In the genomic region with DNA sequence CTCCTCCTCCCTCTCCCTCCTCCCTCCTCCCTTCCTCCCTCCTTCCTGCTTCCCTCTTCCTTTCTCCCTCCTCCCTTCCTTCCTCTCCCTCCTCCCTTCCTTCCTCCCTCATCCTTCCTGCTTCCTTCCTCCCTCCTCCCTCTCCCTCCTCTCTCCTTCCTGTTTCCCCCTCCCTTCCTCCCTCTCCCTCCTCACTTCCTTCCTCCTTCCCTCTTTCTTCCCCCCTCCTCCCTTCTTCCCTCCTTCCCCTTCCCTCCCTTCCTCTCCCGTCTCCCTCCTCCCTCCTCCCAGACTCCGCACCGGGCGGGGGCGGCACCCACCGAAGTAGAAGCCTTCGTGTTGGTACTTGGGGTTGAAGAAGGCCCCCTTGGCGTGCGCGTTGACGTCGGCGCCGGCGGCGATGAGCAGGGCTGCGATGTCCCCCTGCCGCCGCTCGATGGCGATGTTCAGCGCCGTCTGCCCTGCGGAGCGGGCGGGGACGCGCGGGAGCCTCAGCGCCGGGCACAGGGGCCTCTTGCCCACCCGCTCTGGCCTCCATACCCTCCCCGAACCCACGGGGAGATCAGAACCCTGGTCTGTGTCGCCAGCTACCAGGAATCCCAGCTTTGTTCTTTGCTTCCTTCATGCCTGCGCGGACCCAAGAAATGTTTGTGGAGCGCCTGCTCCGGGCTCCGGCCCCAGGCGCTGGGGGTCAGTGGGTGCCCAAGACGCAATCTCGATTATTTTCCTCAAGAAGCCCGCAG, we compare ENCODE assay signal across 7 cellular contexts. TPM values are rescaled to one million over a fixed set of nuclear protein-coding genes. Genes with fewer than 3 reads are reported as not detected.
DNase-seq lines count a peak whose midpoint lies in the region; TF ChIP-seq lines count a peak whose summit lies in the region.

No MANE protein-coding gene starts in this region.

- H3K4me1 ChIP-seq in OCI-LY7 (ENCODE audit: insufficient read depth, low read length, poor library complexity, severe bottlenecking) (no peaks in the 10 kb centered on the region), suprapubic skin (peaks cover 12% of the 10 kb centered on the region)

- POLR2A ChIA-PET in OCI-LY7 (lab: Charles Lee): interaction anchor here (0.6 kb wide), 1 partner anchor 35 kb away, joined by 4 read pairs; no protein-coding TSS in a partner anchor

- H3K4me1 Mint-ChIP-seq in activated naive CD4-positive, alpha-beta T cell treated with anti-CD3 and anti-CD28 coated beads for 36 hours (ENCODE audit: low read depth): peaks cover 3% of the 10 kb centered on the region

- H3K4me3 ChIP-seq in OCI-LY7 (ENCODE audit: low read depth, low read length, poor library complexity, severe bottlenecking): no peak overlapping the region
- peak overlapping the region; percentile 41 for H3K4me3 ChIP-seq in suprapubic skin

- H3K27ac Mint-ChIP-seq in activated naive CD4-positive, alpha-beta T cell treated with anti-CD3 and anti-CD28 coated beads for 36 hours: no peak overlapping the region

- no peaks in the 10 kb centered on the region for H3K9me2 ChIP-seq in OCI-LY7 (ENCODE audit: insufficient read depth, low read length)

- H3K27ac ChIP-seq in OCI-LY7 (ENCODE audit: low read depth, low read length, poor library complexity, severe bottlenecking) (no peak overlapping the region), suprapubic skin (peak overlapping the region; percentile 21)

- no peaks in the 10 kb centered on the region for H3K36me3 Mint-ChIP-seq in activated naive CD4-positive, alpha-beta T cell treated with anti-CD3 and anti-CD28 coated beads for 36 hours (ENCODE audit: low read depth)

- intact Hi-C loops in OCI-LY7 (cut with micrococcal nuclease; ENCODE audit: unreplicated experiment): loop anchor here (5.0 kb wide), 1 partner anchor 488 kb away; no protein-coding TSS in a partner anchor
- intact Hi-C loops in activated naive CD4-positive, alpha-beta T cell treated with anti-CD3 and anti-CD28 coated beads for 36 hours (cut with micrococcal nuclease): loop anchor here (1.0 to 2.0 kb wide), 2 partner anchors 113 to 133 kb away; a partner anchor contains a TSS

- 6% methylated on average over 39 of the region's 44 CpGs for WGBS in suprapubic skin

- no peaks in the 10 kb centered on the region for H3K79me2 ChIP-seq in OCI-LY7 (ENCODE audit: insufficient read depth, low read depth, low read length)

- H3K36me3 ChIP-seq in OCI-LY7 (ENCODE audit: insufficient read depth, low read length): no peaks in the 10 kb centered on the region
- H3K36me3 ChIP-seq in suprapubic skin: no peaks in the 10 kb centered on the region

- H3K9me3 Mint-ChIP-seq in activated naive CD4-positive, alpha-beta T cell treated with anti-CD3 and anti-CD28 coated beads for 36 hours: no peaks in the 10 kb centered on the region

- DNase-seq in GM19240 (ENCODE audit: insufficient read length, low spot score) (peak; percentile 80), OCI-LY7 (ENCODE audit: low spot score) (peak; percentile 25), globus pallidus (ENCODE audit: low spot score) (peak; percentile 82), non-pigmented ciliary epithelial cell (ENCODE audit: low read depth) (peak; percentile 15), suprapubic skin (ENCODE audit: low spot score in 2 of 2) (peak in 1 of 2 donors; percentile 84), NCI-H345 (lab: John Stamatoyannopoulos, UW) (no peak)
- peak; percentile 71 for DNase-seq in activated naive CD4-positive, alpha-beta T cell treated with anti-CD3 and anti-CD28 coated beads for 36 hours

- H3K4me3 Mint-ChIP-seq in activated naive CD4-positive, alpha-beta T cell treated with anti-CD3 and anti-CD28 coated beads for 36 hours: peak overlapping the region; percentile 54

- no peak for TF ChIP-seq POLR2A in suprapubic skin (IDR thresholded peaks at IDR 0.05)

- H3K9me3 ChIP-seq in OCI-LY7 (ENCODE audit: low read length) (no peaks in the 10 kb centered on the region), suprapubic skin (no peaks in the 10 kb centered on the region)

- H3K27me3 Mint-ChIP-seq in activated naive CD4-positive, alpha-beta T cell treated with anti-CD3 and anti-CD28 coated beads for 36 hours (ENCODE audit: low read depth): peaks cover 4% of the 10 kb centered on the region

- TF ChIP-seq EP300 in suprapubic skin (IDR thresholded peaks at IDR 0.05): no peak

- peak overlapping the region; percentile 0; the same call in 1 of the 2 replicates for H3K4me2 ChIP-seq in OCI-LY7 (ENCODE audit: low read length)

- H3K27me3 ChIP-seq in suprapubic skin: no peaks in the 10 kb centered on the region

- H4K20me1 ChIP-seq in OCI-LY7 (ENCODE audit: insufficient read depth, low read length): no peaks in the 10 kb centered on the region

- CTCF ChIA-PET in OCI-LY7 (lab: Charles Lee; ENCODE audit: unreplicated experiment): no interaction called here
- CTCF ChIA-PET in activated naive CD4-positive, alpha-beta T cell treated with anti-CD3 and anti-CD28 coated beads for 36 hours (lab: Charles Lee): interaction anchor here (0.6 kb wide), 1 partner anchor 399 kb away, joined by 3 read pairs; no protein-coding TSS in a partner anchor

- BruUV-seq in OCI-LY7 (replicated peaks; lab: Mats Ljungman, UMichigan): no TSS peak

- peak; percentile 56 for TF ChIP-seq CTCF in OCI-LY7 (conservative IDR thresholded peaks at IDR 0.05; ENCODE audit: low read length)
- peak; percentile 40 to 87 for TF ChIP-seq CTCF in suprapubic skin (IDR thresholded peaks at IDR 0.05)

- 0 out of 2 replicates have a peak overlapping the region, but pooled peaks have one; percentile 14 for H2AFZ ChIP-seq in OCI-LY7 (ENCODE audit: low read length)

RNA-seq across cellular contexts. Expression of a gene that starts 22.2 kb away (rescaled TPM):
- total RNA-seq in OCI-LY7 (2014; rRNA removed; shearing (Covaris generic)): not detected in 2 replicates
- total RNA-seq in OCI-LY7 (2022): 0.06 TPM in 1 of 2 replicates, not detected in the other
- total RNA-seq in activated naive CD4-positive, alpha-beta T cell treated with anti-CD3 and anti-CD28 coated beads for 36 hours: under 1 TPM; 0.72 to 0.77 TPM
- total RNA-seq in suprapubic skin: 10 to 100 TPM; 25.6 to 45.4 (median 34.4) TPM

RNA-seq across cellular contexts. Expression of a gene that starts 59.6 kb away (rescaled TPM):
- total RNA-seq in OCI-LY7 (2014; rRNA removed; shearing (Covaris generic)): not detected in 2 replicates
- total RNA-seq in OCI-LY7 (2022) (not detected in 2 replicates), suprapubic skin (1 to 10 TPM in 3 of 4 donors, under 1 TPM in 1; 0.98 to 5.4 (median 1.8) TPM)
- total RNA-seq in activated naive CD4-positive, alpha-beta T cell treated with anti-CD3 and anti-CD28 coated beads for 36 hours: under 1 TPM in 1 of 2 experiments, not detected in 1; 0.29 TPM

Comparison
In these comparisons a context has a peak if more than half of its experiments do, and no peak if none do; other contexts are left out.
1. RNA of a gene that starts 22.2 kb away (total RNA-seq): 25.6 to 45.4 TPM in suprapubic skin; 0.72 to 0.77 TPM in activated naive CD4-positive, alpha-beta T cell treated with anti-CD3 and anti-CD28 coated beads for 36 hours and 0.06 TPM in OCI-LY7; every median in the first group is over 10 times any median in the second.